ENCODE assay signal across 8 cellular contexts in genomic region chr12:124457287-124458219, GRCh38.
DNase-seq lines count a peak whose midpoint lies in the region; ATAC-seq and TF ChIP-seq lines count a peak whose summit lies in the region.

No MANE protein-coding gene starts in this region.

- peaks cover 28% of the 10 kb centered on the region for H3K4me1 ChIP-seq in colonic mucosa
- H3K4me1 ChIP-seq in mucosa of descending colon (ENCODE audit: low read depth), result peaks cover 34% of the 10 kb centered on the region
- H3K4me1 ChIP-seq in suprapubic skin, result peaks cover 54% of the 10 kb centered on the region

- H3K4me1 Mint-ChIP-seq in progenitor cell of endocrine pancreas (ENCODE audit: low read depth), result peaks cover 1% of the 10 kb centered on the region

- H3K9me3 Mint-ChIP-seq in progenitor cell of endocrine pancreas (ENCODE audit: low read depth), result no peaks in the 10 kb centered on the region

- H3K27me3 ChIP-seq in colonic mucosa (no peaks in the 10 kb centered on the region), suprapubic skin (no peaks in the 10 kb centered on the region)

- 34% methylated on average over 9 of the region's 37 CpGs for WGBS in suprapubic skin

- TF ChIP-seq POLR2A in suprapubic skin (IDR thresholded peaks at IDR 0.05), result no peak

- intact Hi-C loops in colonic mucosa (cut with DNase I), result no loop called here
- intact Hi-C loops in mucosa of descending colon (cut with DNase I, micrococcal nuclease), result no loop called here

- TF ChIP-seq EP300 in suprapubic skin (IDR thresholded peaks at IDR 0.05), result no peak

- H3K36me3 Mint-ChIP-seq in progenitor cell of endocrine pancreas (ENCODE audit: insufficient read depth), result peaks cover 11% of the 10 kb centered on the region

- H3K27ac Mint-ChIP-seq in progenitor cell of endocrine pancreas, result no peak overlapping the region

- H3K4me3 Mint-ChIP-seq in progenitor cell of endocrine pancreas (ENCODE audit: low read depth), result no peak overlapping the region

- H3K9ac ChIP-seq in colonic mucosa (ENCODE audit: low read depth in 2 of 2, low read length in 2 of 2), result peak overlapping the region; percentile 34 to 54

- H3K27ac ChIP-seq in colonic mucosa, result peak overlapping the region; percentile 81
- H3K27ac ChIP-seq in suprapubic skin, result peak overlapping the region; percentile 82

- DNase-seq in GM04504 (ENCODE audit: low read depth) (peak; percentile 66), colonic mucosa (peak; percentile 70), mucosa of descending colon (peak; percentile 65 to 83 (median 68)), suprapubic skin (ENCODE audit: low spot score in 2 of 2) (peak; percentile 91 to 94), NCI-H2196 (lab: John Stamatoyannopoulos, UW; ENCODE audit: unreplicated experiment) (no peak), progenitor cell of endocrine pancreas (ENCODE audit: low spot score, unreplicated experiment) (no peak)
- DNase-seq in activated CD4-positive, CD25-positive, alpha-beta regulatory T cell treated with anti-CD3 and anti-CD28 coated beads, Interleukin-2, amount 50 U/mL, for 72 hours, result peak; percentile 56

- ATAC-seq in HG03045 (IDR thresholded peaks at IDR 0.05; ENCODE audit: unreplicated experiment), result peak; percentile 41
- ATAC-seq in mucosa of descending colon, result peak; percentile 24

- no peak for TF ChIP-seq CTCF in colonic mucosa (IDR thresholded peaks at IDR 0.05)
- no peak for TF ChIP-seq CTCF in mucosa of descending colon (IDR thresholded peaks at IDR 0.05)
- TF ChIP-seq CTCF in suprapubic skin (IDR thresholded peaks at IDR 0.05), result no peak
- TF ChIP-seq CTCF in progenitor cell of endocrine pancreas (IDR thresholded peaks at IDR 0.05; ENCODE audit: unreplicated experiment), result no peak

- no peaks in the 10 kb centered on the region for H3K9me3 ChIP-seq in colonic mucosa
- H3K9me3 ChIP-seq in mucosa of descending colon, result no peaks in the 10 kb centered on the region
- no peaks in the 10 kb centered on the region for H3K9me3 ChIP-seq in suprapubic skin

- H3K4me3 ChIP-seq in colonic mucosa (peak overlapping the region; percentile 19), mucosa of descending colon (no peak overlapping the region), suprapubic skin (peak overlapping the region; percentile 40)

- H3K27me3 Mint-ChIP-seq in progenitor cell of endocrine pancreas, result no peaks in the 10 kb centered on the region

- H3K36me3 ChIP-seq in colonic mucosa, result no peaks in the 10 kb centered on the region
- no peaks in the 10 kb centered on the region for H3K36me3 ChIP-seq in mucosa of descending colon (ENCODE audit: low read depth)
- H3K36me3 ChIP-seq in suprapubic skin, result peaks cover 56% of the 10 kb centered on the region

Comparison
In these comparisons a context has a peak if more than half of its experiments do, and no peak if none do; other contexts are left out.
1. DNase-seq: peak in GM04504 (single experiment), activated CD4-positive, CD25-positive, alpha-beta regulatory T cell treated with anti-CD3 and anti-CD28 coated beads, Interleukin-2, amount 50 U/mL, for 72 hours (single experiment), colonic mucosa (single experiment), mucosa of descending colon (3 of 3) and suprapubic skin (2 of 2); none in NCI-H2196 (single experiment) and progenitor cell of endocrine pancreas (single experiment).